20 cellular contexts compared by ENCODE assay signal in genomic region chr4:30838346-30838745, GRCh38.
"Had no signal": no experiment of that assay in that cellular context is flagged by ENCODE, and none has a peak within 500 bp of the region (broad histone marks: within the 10 kb centered on the region; RNA-seq: fewer than 3 reads in every experiment).

No MANE protein-coding gene starts in this region.

- H3K9me3 Mint-ChIP-seq: T-helper 1 cell treated with Interleukin-12 subunit alpha and Interleukin-12 subunit beta and Interleukin-4 antibody, amounts not matched to agents 30 μg/mL and 1 μg/mL, for 36 hours had no signal

- H3K9me3 ChIP-seq: adrenal gland, right atrium auricular region, suprapubic skin, transverse colon had no signal

- H3K79me2 ChIP-seq: hepatocyte had no signal

- H3K4me3 Mint-ChIP-seq: activated CD4-positive, alpha-beta memory T cell treated with anti-CD3 and anti-CD28 coated beads for 36 hours; activated CD4-positive, alpha-beta T cell treated with anti-CD3 and anti-CD28 coated beads for 36 hours; activated T-helper 1 cell treated with anti-CD3 and anti-CD28 coated beads, Interleukin-12 subunit alpha, Interleukin-12 subunit beta, Interleukin-2, Interleukin-4 antibody, amounts not matched to agents 30 ng/mL and 10 ng/mL and 1 ng/mL, durations not matched to agents 14 hours and 24 hours and 36 hours; natural killer cell; stimulated activated naive CD8-positive, alpha-beta T cell treated with anti-CD3 and anti-CD28 coated beads, Interleukin-15, amount 100 ng/mL, for 72 hours; T-helper 1 cell treated with Interleukin-12 subunit alpha and Interleukin-12 subunit beta and Interleukin-4 antibody, amounts not matched to agents 30 μg/mL and 1 μg/mL, for 36 hours had no signal

- ATAC-seq: activated CD4-positive, alpha-beta T cell treated with anti-CD3 and anti-CD28 coated beads for 36 hours; activated naive CD4-positive, alpha-beta T cell treated with anti-CD3 and anti-CD28 coated beads, Interleukin-2, amount 50 U/mL, for 72 hours; natural killer cell; stimulated activated naive CD8-positive, alpha-beta T cell treated with anti-CD3 and anti-CD28 coated beads, Interleukin-15, amount 100 ng/mL, for 72 hours had no signal

- DNase-seq: activated CD4-positive, alpha-beta memory T cell treated with anti-CD3 and anti-CD28 coated beads for 36 hours; activated CD4-positive, alpha-beta T cell treated with anti-CD3 and anti-CD28 coated beads for 36 hours; activated gamma-delta T cell treated with Interleukin-2 at 50 U/mL for 16 hours; activated T-cell treated with anti-CD3 and anti-CD28 coated beads for 4 hours; adrenal gland; dorsolateral prefrontal cortex; foreskin fibroblast; mesenchymal stem cell; natural killer cell; nucleus accumbens; posterior cingulate gyrus; stimulated activated naive CD8-positive, alpha-beta T cell treated with anti-CD3 and anti-CD28 coated beads, Interleukin-15, amount 100 ng/mL, for 72 hours; transverse colon had no signal

- H3K4me2 ChIP-seq: hepatocyte had no signal

- H3K27me3 ChIP-seq: adrenal gland, dorsolateral prefrontal cortex, hepatocyte, right atrium auricular region, suprapubic skin, transverse colon had no signal

- H3K27me3 Mint-ChIP-seq: activated CD4-positive, alpha-beta memory T cell treated with anti-CD3 and anti-CD28 coated beads for 36 hours; activated CD4-positive, alpha-beta T cell treated with anti-CD3 and anti-CD28 coated beads for 36 hours; stimulated activated naive CD8-positive, alpha-beta T cell treated with anti-CD3 and anti-CD28 coated beads, Interleukin-15, amount 100 ng/mL, for 72 hours had no signal

- H2AFZ ChIP-seq: hepatocyte had no signal

- H3K36me3 Mint-ChIP-seq: activated CD4-positive, alpha-beta memory T cell treated with anti-CD3 and anti-CD28 coated beads for 36 hours; activated naive CD4-positive, alpha-beta T cell treated with anti-CD3 and anti-CD28 coated beads, Interleukin-2, amount 50 U/mL, for 72 hours; natural killer cell had no signal

- H3K36me3 ChIP-seq: adrenal gland, right atrium auricular region, suprapubic skin, transverse colon had no signal

- H3K4me3 ChIP-seq: adrenal gland, dorsolateral prefrontal cortex, hepatocyte, right atrium auricular region, suprapubic skin, transverse colon had no signal

- H3K4me1 Mint-ChIP-seq: activated CD4-positive, alpha-beta T cell treated with anti-CD3 and anti-CD28 coated beads for 36 hours; natural killer cell; stimulated activated naive CD8-positive, alpha-beta T cell treated with anti-CD3 and anti-CD28 coated beads, Interleukin-15, amount 100 ng/mL, for 72 hours had no signal

- H3K27ac ChIP-seq: adrenal gland, dorsolateral prefrontal cortex, epithelial cell of prostate, hepatocyte, right atrium auricular region, suprapubic skin, transverse colon had no signal

- H3K27ac Mint-ChIP-seq: activated CD4-positive, alpha-beta memory T cell treated with anti-CD3 and anti-CD28 coated beads for 36 hours; activated CD4-positive, alpha-beta T cell treated with anti-CD3 and anti-CD28 coated beads for 36 hours; activated naive CD4-positive, alpha-beta T cell treated with anti-CD3 and anti-CD28 coated beads, Interleukin-2, amount 50 U/mL, for 72 hours; activated T-helper 1 cell treated with anti-CD3 and anti-CD28 coated beads, Interleukin-12 subunit alpha, Interleukin-12 subunit beta, Interleukin-2, Interleukin-4 antibody, amounts not matched to agents 30 ng/mL and 10 ng/mL and 1 ng/mL, durations not matched to agents 14 hours and 24 hours and 36 hours; natural killer cell; stimulated activated naive CD8-positive, alpha-beta T cell treated with anti-CD3 and anti-CD28 coated beads, Interleukin-15, amount 100 ng/mL, for 72 hours; T-helper 1 cell treated with Interleukin-12 subunit alpha and Interleukin-12 subunit beta and Interleukin-4 antibody, amounts not matched to agents 30 μg/mL and 1 μg/mL, for 36 hours had no signal

- H3K4me1 ChIP-seq: adrenal gland had no signal
